In the genomic region with DNA sequence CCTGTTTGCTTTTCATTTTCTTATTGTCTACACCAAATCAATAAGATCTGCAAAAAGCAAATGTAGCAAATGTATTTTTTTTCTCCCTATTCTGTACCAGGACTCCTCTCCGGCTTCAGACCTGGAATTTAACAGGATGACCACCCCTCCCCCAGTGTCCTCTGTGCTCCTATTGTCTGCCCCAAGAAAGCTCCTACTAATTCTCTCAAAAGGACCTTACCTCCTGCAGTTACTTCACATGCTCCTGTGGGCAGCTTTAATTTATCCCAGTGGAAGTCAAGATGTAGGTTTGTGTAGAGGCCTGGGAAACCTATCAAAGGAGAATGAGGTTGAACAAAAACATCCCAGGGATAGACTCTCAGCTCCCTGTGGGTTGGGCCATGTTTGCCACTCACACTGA, we compare ENCODE assay signal across 1 cellular context.
TF ChIP-seq lines count a peak whose summit lies in the region.

No MANE protein-coding gene starts in this region.

TF ChIP-seq in WTC11, 78 proteins besides CTCF, POLR2A, EP300 and RAD21 (continued from another document):
- TF ChIP-seq, protein P1, sequence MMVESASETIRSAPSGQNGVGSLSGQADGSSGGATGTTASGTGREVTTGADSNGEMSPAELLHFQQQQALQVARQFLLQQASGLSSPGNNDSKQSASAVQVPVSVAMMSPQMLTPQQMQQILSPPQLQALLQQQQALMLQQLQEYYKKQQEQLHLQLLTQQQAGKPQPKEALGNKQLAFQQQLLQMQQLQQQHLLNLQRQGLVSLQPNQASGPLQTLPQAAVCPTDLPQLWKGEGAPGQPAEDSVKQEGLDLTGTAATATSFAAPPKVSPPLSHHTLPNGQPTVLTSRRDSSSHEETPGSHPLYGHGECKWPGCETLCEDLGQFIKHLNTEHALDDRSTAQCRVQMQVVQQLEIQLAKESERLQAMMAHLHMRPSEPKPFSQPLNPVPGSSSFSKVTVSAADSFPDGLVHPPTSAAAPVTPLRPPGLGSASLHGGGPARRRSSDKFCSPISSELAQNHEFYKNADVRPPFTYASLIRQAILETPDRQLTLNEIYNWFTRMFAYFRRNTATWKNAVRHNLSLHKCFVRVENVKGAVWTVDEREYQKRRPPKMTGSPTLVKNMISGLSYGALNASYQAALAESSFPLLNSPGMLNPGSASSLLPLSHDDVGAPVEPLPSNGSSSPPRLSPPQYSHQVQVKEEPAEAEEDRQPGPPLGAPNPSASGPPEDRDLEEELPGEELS (CRISPR knock-in tag; IDR thresholded peaks at IDR 0.05): no peak
- TF ChIP-seq PRRX2 (CRISPR knock-in tag; IDR thresholded peaks at IDR 0.05) (no peak), OVOL2 (CRISPR knock-in tag; IDR thresholded peaks at IDR 0.05; ENCODE audit: borderline replicate concordance) (no peak)
- TF ChIP-seq, protein P2, sequence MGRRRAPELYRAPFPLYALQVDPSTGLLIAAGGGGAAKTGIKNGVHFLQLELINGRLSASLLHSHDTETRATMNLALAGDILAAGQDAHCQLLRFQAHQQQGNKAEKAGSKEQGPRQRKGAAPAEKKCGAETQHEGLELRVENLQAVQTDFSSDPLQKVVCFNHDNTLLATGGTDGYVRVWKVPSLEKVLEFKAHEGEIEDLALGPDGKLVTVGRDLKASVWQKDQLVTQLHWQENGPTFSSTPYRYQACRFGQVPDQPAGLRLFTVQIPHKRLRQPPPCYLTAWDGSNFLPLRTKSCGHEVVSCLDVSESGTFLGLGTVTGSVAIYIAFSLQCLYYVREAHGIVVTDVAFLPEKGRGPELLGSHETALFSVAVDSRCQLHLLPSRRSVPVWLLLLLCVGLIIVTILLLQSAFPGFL (CRISPR knock-in tag; IDR thresholded peaks at IDR 0.05; ENCODE audit: borderline replicate concordance): no peak
